ENCODE assay signal across 10 cellular contexts in genomic region chr21:33682992-33683627, GRCh38. TPM values are rescaled to one million over a fixed set of nuclear protein-coding genes. Genes with fewer than 3 reads are reported as not detected.
DNase-seq lines count a peak whose midpoint lies in the region; ATAC-seq, FAIRE-seq and TF ChIP-seq lines count a peak whose summit lies in the region.
"Had no signal": no experiment of that assay in that cellular context is flagged by ENCODE, and none has a peak within 500 bp of the region (broad histone marks: within the 10 kb centered on the region; RNA-seq: fewer than 3 reads in every experiment).

No MANE protein-coding gene starts in this region.

- H3K9me3 ChIP-seq in HUES48 (ENCODE audit: control insufficient read depth, insufficient read depth, low read length) (no peaks in the 10 kb centered on the region), body of pancreas (no peaks in the 10 kb centered on the region), stomach (no peaks in the 10 kb centered on the region)
- H3K9me3 ChIP-seq: thyroid gland had no signal

- no peak for TF ChIP-seq POLR2A in body of pancreas (IDR thresholded peaks at IDR 0.05)
- TF ChIP-seq POLR2A in stomach (IDR thresholded peaks at IDR 0.05), result no peak

- no peaks in the 10 kb centered on the region; the same call in 1 of the 2 replicates for H3K36me3 ChIP-seq in HUES48 (ENCODE audit: control insufficient read depth, insufficient read depth, low read length)
- no peaks in the 10 kb centered on the region for H3K36me3 ChIP-seq in body of pancreas (replicated peaks in 1 of 2; ENCODE audit: insufficient read depth in 1 of 2, low read depth in 2 of 2)
- no peaks in the 10 kb centered on the region for H3K36me3 ChIP-seq in stomach
- H3K36me3 ChIP-seq: thyroid gland had no signal

- H3K4me3 ChIP-seq in HUES48 (ENCODE audit: low read depth, low read length), result no peak overlapping the region
- no peak overlapping the region for H3K4me3 ChIP-seq in body of pancreas
- H3K4me3 ChIP-seq in stomach, result no peak overlapping the region
- no peak overlapping the region for H3K4me3 ChIP-seq in coronary artery
- H3K4me3 ChIP-seq: skin epidermis, thyroid gland had no signal

- 73 to 76% methylated on average over 4 of the region's 4 CpGs for WGBS in body of pancreas, 2 donors
- 71 to 83% (median 75%) methylated on average over 4 of the region's 4 CpGs for WGBS in stomach, 5 donors

- intact Hi-C loops in body of pancreas (cut with DNase I) (no loop called here), stomach (cut with DNase I; ENCODE audit: low total_unique reads) (no loop called here)

- H3K27ac ChIP-seq in HUES48 (ENCODE audit: low read depth, low read length), result peak overlapping the region; percentile 98
- no peak overlapping the region for H3K27ac ChIP-seq in body of pancreas
- no peak overlapping the region for H3K27ac ChIP-seq in stomach
- H3K27ac ChIP-seq in coronary artery, result peak overlapping the region in 1 of 2 donors; percentile 11

- TF ChIP-seq CTCF in body of pancreas (IDR thresholded peaks at IDR 0.05) (no peak), stomach (IDR thresholded peaks at IDR 0.05) (no peak), coronary artery (IDR thresholded peaks at IDR 0.05) (no peak), D721Med (IDR thresholded peaks at IDR 0.05; ENCODE audit: insufficient read depth, missing control alignments) (no peak)

- FAIRE-seq in D721Med (lab: Jason Lieb, UNC), result no peak

- TF ChIP-seq EP300 in stomach (IDR thresholded peaks at IDR 0.05), result no peak

- H3K9ac ChIP-seq in HUES48 (ENCODE audit: low read depth, low read length), result peak overlapping the region; percentile 23; the same call in 1 of the 2 replicates

- DNase-seq in AG08396 (ENCODE audit: low spot score) (peak; percentile 41), body of pancreas (no peak), kidney tubule cell (ENCODE audit: low spot score) (peak; percentile 95), stomach (no peak), globus pallidus (ENCODE audit: low spot score) (no peak), coronary artery (ENCODE audit: low spot score) (no peak), D721Med (ENCODE audit: insufficient read length, low spot score) (no peak)
- DNase-seq: thyroid gland had no signal

- ATAC-seq in body of pancreas, result peak; percentile 33

- H3K27me3 ChIP-seq in HUES48 (ENCODE audit: control insufficient read depth, insufficient read depth, low read length) (no peaks in the 10 kb centered on the region), body of pancreas (no peaks in the 10 kb centered on the region), stomach (no peaks in the 10 kb centered on the region)
- H3K27me3 ChIP-seq: thyroid gland had no signal

- H3K4me1 ChIP-seq in HUES48 (ENCODE audit: control insufficient read depth, insufficient read depth, low read length) (peaks cover 71% of the 10 kb centered on the region), body of pancreas (peaks cover 24% of the 10 kb centered on the region), stomach (peaks cover 14 to 75% (median 49%) of the 10 kb centered on the region in 4 donors)

RNA-seq across cellular contexts. Expression of gene ITSN1, which starts 40.8 kb away (rescaled TPM):
- total RNA-seq in body of pancreas, result 10 to 100 TPM; 15.0 to 47.5 TPM
- total RNA-seq in stomach, result 10 to 100 TPM; 17.1 to 83.5 (median 47.7) TPM
- polyA plus RNA-seq in stomach, result 10 to 100 TPM in 1 of 3 donors, 1 to 10 TPM in 2; 6.0 to 10.7 (median 9.4) TPM

RNA-seq across cellular contexts. Expression of gene CRYZL1, which starts 41.6 kb away (rescaled TPM):
- 10 to 100 TPM; 22.3 to 31.6 TPM for total RNA-seq in body of pancreas
- 10 to 100 TPM in 4 of 5 donors, 1 to 10 TPM in 1; 9.3 to 73.5 (median 50.0) TPM for total RNA-seq in stomach
- polyA plus RNA-seq in stomach, result 10 to 100 TPM; 17.6 to 33.9 (median 23.8) TPM

Comparison
In these comparisons a context has a peak if more than half of its experiments do, and no peak if none do; other contexts are left out.
1. DNase-seq: peak in AG08396 (single experiment) and kidney tubule cell (single experiment); none in body of pancreas (0 of 4), stomach (single experiment), globus pallidus (single experiment), coronary artery (single experiment) and D721Med (single experiment).